8 cellular contexts compared by ENCODE assay signal in genomic region chr3:190424478-190425439, GRCh38. TPM values are rescaled to one million over a fixed set of nuclear protein-coding genes. Genes with fewer than 3 reads are reported as not detected.
DNase-seq lines count a peak whose midpoint lies in the region; ATAC-seq and TF ChIP-seq lines count a peak whose summit lies in the region.
"Had no signal": no experiment of that assay in that cellular context is flagged by ENCODE, and none has a peak within 500 bp of the region (broad histone marks: within the 10 kb centered on the region; RNA-seq: fewer than 3 reads in every experiment).

No MANE protein-coding gene starts in this region.

- 28% methylated on average over 16 of the region's 16 CpGs for WGBS in right cardiac atrium

- H3K27me3 ChIP-seq in SJCRH30 (no peaks in the 10 kb centered on the region), right cardiac atrium (ENCODE audit: control insufficient read depth, insufficient read depth) (no peaks in the 10 kb centered on the region)

- TF ChIP-seq CTCF in GM12873 (IDR thresholded peaks at IDR 0.05; ENCODE audit: insufficient read depth, low read depth, low read length, missing control alignments) = peak; percentile 62
- peak; percentile 59 for TF ChIP-seq CTCF in LNCaP clone FGC (IDR thresholded peaks at IDR 0.05; ENCODE audit: control insufficient read depth, extremely low read depth, insufficient read depth)

- H3K4me1 ChIP-seq in SJCRH30 (no peaks in the 10 kb centered on the region), right cardiac atrium (ENCODE audit: control insufficient read depth, insufficient read depth, low read length) (no peaks in the 10 kb centered on the region)

- DNase-seq in HCEC 1CT (peak; percentile 80), LNCaP clone FGC (ENCODE audit: low read depth) (peak; percentile 77), SJCRH30 (peak; percentile 32 to 67), anterior cingulate cortex (lab: John Stamatoyannopoulos, UW) (peak in 38 of 58 donors; percentile 1 to 42 (median 12)), right cardiac atrium (peak; percentile 45 to 79 (median 71)), smooth muscle cell of the brain vasculature (ENCODE audit: low read depth, low spot score) (peak; percentile 35)

- no peak overlapping the region for H3K27ac ChIP-seq in SJCRH30
- no peak overlapping the region for H3K27ac ChIP-seq in right cardiac atrium (ENCODE audit: low read length)
- H3K27ac ChIP-seq: neutrophil had no signal

- H3K36me3 ChIP-seq in SJCRH30 = no peaks in the 10 kb centered on the region
- H3K36me3 ChIP-seq: neutrophil had no signal

- ATAC-seq in right cardiac atrium = peak; percentile 59 to 61

- no peaks in the 10 kb centered on the region for H3K9me3 ChIP-seq in SJCRH30 (replicated peaks)
- H3K9me3 ChIP-seq in right cardiac atrium (ENCODE audit: control insufficient read depth, low read length) = no peaks in the 10 kb centered on the region
- H3K9me3 ChIP-seq: neutrophil had no signal

- H3K4me3 ChIP-seq in LNCaP clone FGC (ENCODE audit: low read depth, low read length) (no peak overlapping the region), SJCRH30 (no peak overlapping the region), right cardiac atrium (ENCODE audit: low read length) (no peak overlapping the region)

- intact Hi-C loops in right cardiac atrium (cut with DNase I) = loop anchor here in 1 of 4 donors (5.0 kb wide), 1 partner anchor 462 kb away; no protein-coding TSS in a partner anchor

RNA-seq across cellular contexts. Expression of gene TMEM207, which starts 24.9 kb away (rescaled TPM):
- not detected in 2 replicates for total RNA-seq in SJCRH30 (2014; rRNA removed; shearing (Covaris generic))
- total RNA-seq in right cardiac atrium = not detected
- polyA plus RNA-seq in right cardiac atrium = not detected

RNA-seq across cellular contexts. Expression of gene CLDN16, which starts 36.8 kb away (rescaled TPM):
- total RNA-seq in SJCRH30 (2014; rRNA removed; shearing (Covaris generic)) = not detected in 2 replicates
- not detected for total RNA-seq in right cardiac atrium
- 0.05 TPM for polyA plus RNA-seq in right cardiac atrium

Comparison
In these comparisons a context has a peak if more than half of its experiments do, and no peak if none do; other contexts are left out.
1. DNase-seq: peak in every context shown above with its lines; median percentile 80 in HCEC 1CT; 77 in LNCaP clone FGC; 71 in right cardiac atrium; 50 in SJCRH30; 35 in smooth muscle cell of the brain vasculature; 12 in anterior cingulate cortex.